9 cellular contexts compared by ENCODE assay signal in genomic region chr4:2417196-2417764, GRCh38. TPM values are rescaled to one million over a fixed set of nuclear protein-coding genes. Genes with fewer than 3 reads are reported as not detected.
DNase-seq lines count a peak whose midpoint lies in the region; ATAC-seq, FAIRE-seq and TF ChIP-seq lines count a peak whose summit lies in the region.
"Had no signal": no experiment of that assay in that cellular context is flagged by ENCODE, and none has a peak within 500 bp of the region (broad histone marks: within the 10 kb centered on the region; RNA-seq: fewer than 3 reads in every experiment).

No MANE protein-coding gene starts in this region.

- no peak overlapping the region for H3K27ac Mint-ChIP-seq in brain
- no peak overlapping the region for H3K27ac Mint-ChIP-seq in mesothelial cell of epicardium

- POLR2A ChIA-PET in A549 (lab: Yijun Ruan, JAX), result no interaction called here

- H3K36me3 ChIP-seq in HUES48 (ENCODE audit: control insufficient read depth, insufficient read depth, low read length), result no peaks in the 10 kb centered on the region

- TF ChIP-seq CTCF in A549 (IDR thresholded peaks at IDR 0.05), result no peak
- TF ChIP-seq CTCF in brain (conservative IDR thresholded peaks at IDR 0.05), result no peak
- no peak for TF ChIP-seq CTCF in mesothelial cell of epicardium (IDR thresholded peaks at IDR 0.05; ENCODE audit: unreplicated experiment)

- H3K9me3 ChIP-seq in A549 (no peaks in the 10 kb centered on the region), HUES48 (ENCODE audit: control insufficient read depth, insufficient read depth, low read length) (no peaks in the 10 kb centered on the region)

- H3K27me3 Mint-ChIP-seq in brain (peaks cover 91% of the 10 kb centered on the region), mesothelial cell of epicardium (ENCODE audit: low read depth) (peaks cover 89% of the 10 kb centered on the region)

- H3K4me1 Mint-ChIP-seq in brain (peaks cover 49% of the 10 kb centered on the region), mesothelial cell of epicardium (peaks cover 15% of the 10 kb centered on the region)

- FAIRE-seq in A549 (lab: Jason Lieb, UNC), result no peak
- FAIRE-seq: GM18507 had no signal

- no peak for TF ChIP-seq POLR2A in A549 (IDR thresholded peaks at IDR 0.05; ENCODE audit: low read length)

- 4% methylated on average over 4 of the region's 63 CpGs for WGBS in A549 (ENCODE audit: missing lambda C conversion rate)

- ATAC-seq in A549, result no peak
- ATAC-seq in HG03460 (IDR thresholded peaks at IDR 0.05; ENCODE audit: unreplicated experiment), result no peak

- TF ChIP-seq EP300 in A549 (IDR thresholded peaks at IDR 0.05), result no peak

- H3K4me3 Mint-ChIP-seq in brain (peak overlapping the region; percentile 85 to 92 (median 90)), mesothelial cell of epicardium (peak overlapping the region; percentile 71)

- H3K4me2 ChIP-seq in A549, result peak overlapping the region; percentile 75

- no peak overlapping the region for H3K9ac ChIP-seq in HUES48 (ENCODE audit: low read depth, low read length)

- H3K27me3 ChIP-seq in HUES48 (ENCODE audit: control insufficient read depth, insufficient read depth, low read length), result peaks cover 77% of the 10 kb centered on the region

- TF ChIP-seq RAD21 in A549 (conservative IDR thresholded peaks at IDR 0.05 in 1 of 2, IDR thresholded peaks at IDR 0.05 in 1 of 2), result no peak

- H3K36me3 Mint-ChIP-seq in brain, result no peaks in the 10 kb centered on the region
- no peaks in the 10 kb centered on the region for H3K36me3 Mint-ChIP-seq in mesothelial cell of epicardium

- H3K27ac ChIP-seq in A549 (peak overlapping the region; percentile 43 to 85), HUES48 (ENCODE audit: low read depth, low read length) (no peak overlapping the region)

- peak overlapping the region; percentile 74 for H3K4me3 ChIP-seq in A549
- peak overlapping the region; percentile 64 for H3K4me3 ChIP-seq in HUES48 (ENCODE audit: low read depth, low read length)

- CTCF ChIA-PET in A549 (lab: Yijun Ruan, JAX), result no interaction called here

- peaks cover 21% of the 10 kb centered on the region for H3K4me1 ChIP-seq in A549
- H3K4me1 ChIP-seq in HUES48 (ENCODE audit: control insufficient read depth, insufficient read depth, low read length), result peaks cover 33% of the 10 kb centered on the region

- DNase-seq in A549 (ENCODE audit: low read depth in 1 of 2, low spot score in 1 of 2) (no peak), mesothelial cell of epicardium (ENCODE audit: low spot score in 2 of 2, unreplicated experiment in 2 of 2) (no peak), NCI-H2081 (lab: John Stamatoyannopoulos, UW) (no peak), T-helper 9 cell (no peak)
- no peak for DNase-seq in activated CD4-positive, CD25-positive, alpha-beta regulatory T cell (lab: John Stamatoyannopoulos, UW)

- H3K9me3 Mint-ChIP-seq in brain (peaks cover 0 to 4% (median 0%) of the 10 kb centered on the region in 5 experiments), mesothelial cell of epicardium (no peaks in the 10 kb centered on the region)

TF ChIP-seq in A549, 52 proteins besides CTCF, POLR2A, EP300 and RAD21:
- TF ChIP-seq CEBPB (IDR thresholded peaks at IDR 0.05) (no peak), MYC (IDR thresholded peaks at IDR 0.05; ENCODE audit: borderline replicate concordance, low read length) (no peak), NFE2L2 (conservative IDR thresholded peaks at IDR 0.05; ENCODE audit: low read length) (no peak), BCL3 (IDR thresholded peaks at IDR 0.05) (no peak), ELK1 (IDR thresholded peaks at IDR 0.05; ENCODE audit: low read depth, low read length) (no peak), RFX5 (IDR thresholded peaks at IDR 0.05) (no peak), HEYL (CRISPR knock-in tag; IDR thresholded peaks at IDR 0.05) (no peak), NR3C1 (IDR thresholded peaks at IDR 0.05) (no peak), ATOH8 (CRISPR knock-in tag; IDR thresholded peaks at IDR 0.05; ENCODE audit: low read depth) (no peak), EHMT2 (IDR thresholded peaks at IDR 0.05; ENCODE audit: low read depth) (no peak)

RNA-seq across cellular contexts. Expression of gene ZFYVE28, which starts 1.2 kb away (rescaled TPM):
- 1.8 and 2.3 TPM in 2 replicates for polyA plus RNA-seq in A549 (2011; rRNA removed)
- polyA plus RNA-seq in A549 (2012; cell fraction: cytosol; rRNA removed), result 1.8 and 2.3 TPM in 2 replicates
- 8.9 and 9.2 TPM in 2 replicates for polyA plus RNA-seq in A549 (2012; cell fraction: nucleus; rRNA removed)
- 1.5 to 2.1 TPM (median 1.6 TPM) in 3 replicates for polyA plus RNA-seq in A549 (2017; fragmentation: RNase III; extraction: RNeasy Plus Mini Kit Qiagen cat#74134 plus additional on column Dnase treatment)
- polyA minus RNA-seq in A549 (2011; rRNA and poly(A)+ RNA removed), result 1.2 and 3.9 TPM in 2 replicates
- polyA plus RNA-seq in brain (ENCODE audit: insufficient read depth, low read depth, low replicate concordance), result 5.5 TPM
- total RNA-seq in mesothelial cell of epicardium, result 0.38 to 0.51 TPM (median 0.45 TPM) in 3 replicates

RNA-seq across cellular contexts. Expression of gene CFAP99, which starts 1.5 kb away (rescaled TPM):
- polyA plus RNA-seq in A549 (2011; rRNA removed), result 0.11 TPM in 1 of 2 replicates, not detected in the other
- 0.04 and 0.16 TPM in 2 replicates for polyA plus RNA-seq in A549 (2012; cell fraction: cytosol; rRNA removed)
- polyA plus RNA-seq in A549 (2012; cell fraction: nucleus; rRNA removed), result 0.26 and 0.34 TPM in 2 replicates
- 0.08 to 0.14 TPM (median 0.09 TPM) in 3 replicates for polyA plus RNA-seq in A549 (2017; fragmentation: RNase III; extraction: RNeasy Plus Mini Kit Qiagen cat#74134 plus additional on column Dnase treatment)
- polyA minus RNA-seq in A549 (2011; rRNA and poly(A)+ RNA removed), result not detected in 2 replicates
- polyA plus RNA-seq in brain (ENCODE audit: insufficient read depth, low read depth, low replicate concordance), result 0.71 TPM
- total RNA-seq in mesothelial cell of epicardium, result 0.11 TPM in 1 of 3 replicates, not detected in the others

RNA-seq across cellular contexts. Expression of gene RNF4, which starts 51.6 kb away (rescaled TPM):
- polyA plus RNA-seq in A549 (2011; rRNA removed) (87.3 and 93.5 TPM in 2 replicates), A549 (2017; fragmentation: RNase III; extraction: RNeasy Plus Mini Kit Qiagen cat#74134 plus additional on column Dnase treatment) (65.8 to 67.1 TPM (median 66.9 TPM) in 3 replicates), brain (ENCODE audit: insufficient read depth, low read depth, low replicate concordance) (51.1 TPM)
- 50.1 and 56.0 TPM in 2 replicates for polyA plus RNA-seq in A549 (2012; cell fraction: cytosol; rRNA removed)
- 41.5 and 55.4 TPM in 2 replicates for polyA plus RNA-seq in A549 (2012; cell fraction: nucleus; rRNA removed)
- polyA minus RNA-seq in A549 (2011; rRNA and poly(A)+ RNA removed), result 67.3 and 77.0 TPM in 2 replicates
- total RNA-seq in mesothelial cell of epicardium, result 59.8 to 63.8 TPM (median 61.0 TPM) in 3 replicates
